Comparison of ENCODE assay signal across 28 cellular contexts in the genomic region with DNA sequence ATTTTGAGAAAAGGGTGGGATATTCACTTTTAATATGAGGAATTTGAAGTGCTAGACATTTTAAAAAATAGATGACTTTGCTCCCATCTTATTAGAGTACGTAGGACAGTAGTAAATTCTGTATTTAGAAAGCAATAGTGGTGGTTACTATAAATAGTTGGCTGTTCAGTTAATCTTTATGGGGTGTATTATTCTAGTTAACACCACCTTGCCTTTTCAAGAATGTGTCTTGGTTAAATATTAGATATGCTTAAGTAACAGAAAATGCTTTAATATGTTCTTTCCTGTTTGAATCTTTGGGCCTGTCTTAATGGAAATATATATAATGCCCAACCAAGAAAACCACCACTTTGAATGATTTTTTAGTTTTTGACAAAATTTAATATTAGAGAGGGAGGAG.
DNase-seq lines count a peak whose midpoint lies in the region; ATAC-seq and TF ChIP-seq lines count a peak whose summit lies in the region.
"Had no signal": no experiment of that assay in that cellular context is flagged by ENCODE, and none has a peak within 500 bp of the region (broad histone marks: within the 10 kb centered on the region; RNA-seq: fewer than 3 reads in every experiment).

No MANE protein-coding gene starts in this region.

- H3K4me3 ChIP-seq in Caco-2 (ENCODE audit: low read depth, low read length): no peak overlapping the region
- H3K4me3 ChIP-seq: ascending aorta, gastroesophageal sphincter, HAP-1, ovary had no signal

- ATAC-seq in GM18861 (IDR thresholded peaks at IDR 0.05; ENCODE audit: unreplicated experiment) (peak; percentile 93), GM21423 (IDR thresholded peaks at IDR 0.05; ENCODE audit: unreplicated experiment) (peak; percentile 70), HG03095 (IDR thresholded peaks at IDR 0.05; ENCODE audit: unreplicated experiment) (peak; percentile 68), HG03469 (IDR thresholded peaks at IDR 0.05; ENCODE audit: unreplicated experiment) (peak; percentile 49)
- ATAC-seq: activated T-helper 17 cell treated with anti-CD3 and anti-CD28 coated beads, Interleukin-2, amount 50 U/mL, for 72 hours; gastroesophageal sphincter; left ventricle myocardium superior; natural killer cell; PC-3; right cardiac atrium; stimulated activated naive B cell treated with anti-CD40 and anti-IgM and Interleukin-4, amounts not matched to agents 10 μg/mL and 1 μg/mL and 100 μg/mL, for 72 hours had no signal

- H3K36me3 Mint-ChIP-seq in Caco-2 (ENCODE audit: insufficient read depth, unreplicated experiment): no peaks in the 10 kb centered on the region
- H3K36me3 Mint-ChIP-seq: activated naive CD8-positive, alpha-beta T cell; natural killer cell; stimulated activated naive B cell treated with anti-CD40 and anti-IgM and Interleukin-4, amounts not matched to agents 10 μg/mL and 1 μg/mL and 100 μg/mL, for 72 hours had no signal

- H3K9me3 Mint-ChIP-seq in Caco-2 (ENCODE audit: unreplicated experiment): no peaks in the 10 kb centered on the region
- H3K9me3 Mint-ChIP-seq: activated T-helper 17 cell treated with anti-CD3 and anti-CD28 coated beads, Interleukin-2, amount 50 U/mL, for 72 hours; stimulated activated naive B cell treated with anti-CD40 and anti-IgM and Interleukin-4, amounts not matched to agents 10 μg/mL and 1 μg/mL and 100 μg/mL, for 72 hours had no signal

- no peaks in the 10 kb centered on the region for H3K36me3 ChIP-seq in Caco-2 (ENCODE audit: control insufficient read depth, insufficient read depth, low read length)
- H3K36me3 ChIP-seq: ascending aorta, gastroesophageal sphincter, HAP-1, ovary had no signal

- no peaks in the 10 kb centered on the region for H3K4me1 ChIP-seq in Caco-2
- H3K4me1 ChIP-seq: ascending aorta, gastroesophageal sphincter had no signal

- no peak for DNase-seq in NCI-H524 (lab: John Stamatoyannopoulos, UW)
- no peak for DNase-seq in activated CD4-positive, CD25-positive, alpha-beta regulatory T cell (lab: John Stamatoyannopoulos, UW)
- no peak for DNase-seq in Caco-2
- no peak for DNase-seq in COLO829 (ENCODE audit: low spot score)
- DNase-seq: activated CD4-positive, alpha-beta T cell treated with anti-CD3 and anti-CD28 coated beads, Interleukin-2, amount 50 U/mL, for 48 hours; activated CD8-positive, alpha-beta memory T cell treated with anti-CD3 and anti-CD28 coated beads, Interleukin-2, amount 50 U/mL, for 4 hours; DMS79; hypothalamus; left ventricle myocardium superior; natural killer cell; NCI-H1436 treated with DMSO at 0.1 percent for 48 hours; NCI-H510A; ovary; PC-3; right cardiac atrium; SHP77; stimulated activated CD4-positive, alpha-beta T cell treated with anti-CD3 and anti-CD28 coated beads, Interleukin-4, amount 100 ng/mL, for 1 hour; stimulated activated naive B cell treated with anti-CD40 and anti-IgM and Interleukin-4, amounts not matched to agents 10 μg/mL and 1 μg/mL and 100 μg/mL, for 72 hours had no signal

- H3K27ac Mint-ChIP-seq in Caco-2 (ENCODE audit: unreplicated experiment): no peak overlapping the region
- H3K27ac Mint-ChIP-seq: activated naive CD8-positive, alpha-beta T cell; activated T-helper 17 cell treated with anti-CD3 and anti-CD28 coated beads, Interleukin-2, amount 50 U/mL, for 72 hours; B cell; natural killer cell; stimulated activated naive B cell treated with anti-CD40 and anti-IgM and Interleukin-4, amounts not matched to agents 10 μg/mL and 1 μg/mL and 100 μg/mL, for 72 hours had no signal

- POLR2A ChIA-PET in Caco-2 (lab: Charles Lee): no interaction called here

- H3K4me3 Mint-ChIP-seq in Caco-2 (ENCODE audit: unreplicated experiment): no peak overlapping the region
- H3K4me3 Mint-ChIP-seq: activated naive CD8-positive, alpha-beta T cell; activated T-helper 17 cell treated with anti-CD3 and anti-CD28 coated beads, Interleukin-2, amount 50 U/mL, for 72 hours; B cell; natural killer cell; stimulated activated naive B cell treated with anti-CD40 and anti-IgM and Interleukin-4, amounts not matched to agents 10 μg/mL and 1 μg/mL and 100 μg/mL, for 72 hours had no signal

- no peaks in the 10 kb centered on the region for H3K27me3 ChIP-seq in Caco-2 (replicated peaks; ENCODE audit: control insufficient read depth, insufficient read depth, low read length)
- H3K27me3 ChIP-seq: ascending aorta, gastroesophageal sphincter, ovary had no signal

- H3K27me3 Mint-ChIP-seq in Caco-2 (ENCODE audit: insufficient read depth, unreplicated experiment): no peaks in the 10 kb centered on the region
- H3K27me3 Mint-ChIP-seq: activated naive CD8-positive, alpha-beta T cell; activated T-helper 17 cell treated with anti-CD3 and anti-CD28 coated beads, Interleukin-2, amount 50 U/mL, for 72 hours; B cell; stimulated activated naive B cell treated with anti-CD40 and anti-IgM and Interleukin-4, amounts not matched to agents 10 μg/mL and 1 μg/mL and 100 μg/mL, for 72 hours had no signal

- BruUV-seq in Caco-2 (replicated peaks; lab: Mats Ljungman, UMichigan): no TSS peak

- intact Hi-C loops in Caco-2 (cut with micrococcal nuclease; ENCODE audit: unreplicated experiment): no loop called here

- no peaks in the 10 kb centered on the region for H3K9me3 ChIP-seq in Caco-2
- H3K9me3 ChIP-seq: ascending aorta, gastroesophageal sphincter, HAP-1, ovary had no signal

- CTCF ChIA-PET in Caco-2 (lab: Charles Lee): no interaction called here

- TF ChIP-seq CTCF in Caco-2 (IDR thresholded peaks at IDR 0.05; ENCODE audit: insufficient read depth in 1 of 2, low read depth in 1 of 2, low read length in 1 of 2, severe bottlenecking in 1 of 2, unreplicated experiment in 1 of 2): no peak

- no peaks in the 10 kb centered on the region for H3K4me1 Mint-ChIP-seq in Caco-2 (ENCODE audit: low read depth, unreplicated experiment)
- H3K4me1 Mint-ChIP-seq: activated T-helper 17 cell treated with anti-CD3 and anti-CD28 coated beads, Interleukin-2, amount 50 U/mL, for 72 hours; B cell; natural killer cell; stimulated activated naive B cell treated with anti-CD40 and anti-IgM and Interleukin-4, amounts not matched to agents 10 μg/mL and 1 μg/mL and 100 μg/mL, for 72 hours had no signal
